ENCODE assay signal across 19 cellular contexts in genomic region chr2:24580561-24580960, GRCh38.
DNase-seq lines count a peak whose midpoint lies in the region; ATAC-seq and TF ChIP-seq lines count a peak whose summit lies in the region.
"Had no signal": no experiment of that assay in that cellular context is flagged by ENCODE, and none has a peak within 500 bp of the region (broad histone marks: within the 10 kb centered on the region; RNA-seq: fewer than 3 reads in every experiment).

No MANE protein-coding gene starts in this region.

- no peaks in the 10 kb centered on the region for H3K36me3 ChIP-seq in mesendoderm (ENCODE audit: control insufficient read depth, insufficient read depth, low read length)

- CTCF ChIA-PET in activated naive CD4-positive, alpha-beta T cell treated with anti-CD3 and anti-CD28 coated beads, Interleukin-2, amount 10 ng/mL, durations not matched to agents 7 days and 5 days (lab: Charles Lee): interaction anchor here (1.6 kb wide), 1 partner anchor 32 kb away, joined by 5 read pairs; no protein-coding TSS in a partner anchor

- no CpG with 5 or more reads among the region's 1 CpG for WGBS in mesendoderm (ENCODE audit: extremely low coverage, insufficient coverage, low lambda C conversion rate)

- ATAC-seq in stimulated activated naive B cell treated with anti-CD40 and anti-IgM and Interleukin-4, amounts not matched to agents 10 μg/mL and 1 μg/mL and 100 μg/mL, for 72 hours (replicated peaks): no peak
- ATAC-seq: GM23338, K562 had no signal

- no peak overlapping the region for H3K27ac ChIP-seq in mesendoderm (ENCODE audit: low read depth, low read length)
- H3K27ac ChIP-seq: BLaER1, HL-60, PC-9 had no signal

- no peak for DNase-seq in T-helper 2 cell treated with Interferon-gamma antibody and Interleukin-4, amounts not matched to agents 5 μg/mL and 100 μg/mL, for 36 hours (ENCODE audit: low spot score)
- DNase-seq in T-helper 2 cell (no peak), glutamatergic neuron (no peak), GDM1 (lab: John Stamatoyannopoulos, UW) (no peak), mesendoderm (no peak)
- no peak for DNase-seq in activated naive CD4-positive, alpha-beta T cell treated with anti-CD3 and anti-CD28 coated beads, Interleukin-2, amount 10 ng/mL, durations not matched to agents 7 days and 5 days
- no peak for DNase-seq in stimulated activated naive B cell treated with anti-CD40 and anti-IgM and Interleukin-4, amounts not matched to agents 10 μg/mL and 1 μg/mL and 100 μg/mL, for 72 hours
- DNase-seq: 8988T; CD8-positive, alpha-beta memory T cell; DND-41; GF-D8; NCI-H2227 treated with DMSO at 0.1 percent for 48 hours; NCI-H524 treated with DMSO at 0.1 percent for 48 hours; PC-9 had no signal

- no peak overlapping the region for H3K56ac ChIP-seq in mesendoderm (ENCODE audit: low read length)

- no peak overlapping the region for H2BK15ac ChIP-seq in mesendoderm (replicated peaks; ENCODE audit: low read depth)

- H3K4me2 ChIP-seq in mesendoderm (ENCODE audit: low read length): no peak overlapping the region
- H3K4me2 ChIP-seq: BLaER1, GM23338, PC-9 had no signal

- no peak overlapping the region for H2AK5ac ChIP-seq in mesendoderm (ENCODE audit: low read length)

- H3K36me3 Mint-ChIP-seq in T-helper 2 cell treated with Interferon-gamma antibody and Interleukin-4, amounts not matched to agents 5 μg/mL and 100 μg/mL, for 36 hours (ENCODE audit: low read depth): peaks cover 13% of the 10 kb centered on the region
- peaks cover 23% of the 10 kb centered on the region for H3K36me3 Mint-ChIP-seq in activated naive CD4-positive, alpha-beta T cell treated with anti-CD3 and anti-CD28 coated beads, Interleukin-2, amount 50 U/mL, for 24 hours
- H3K36me3 Mint-ChIP-seq in activated naive CD4-positive, alpha-beta T cell treated with anti-CD3 and anti-CD28 coated beads, Interleukin-2, amount 10 ng/mL, durations not matched to agents 7 days and 5 days: peaks cover 1% of the 10 kb centered on the region
- no peaks in the 10 kb centered on the region for H3K36me3 Mint-ChIP-seq in glutamatergic neuron (ENCODE audit: unreplicated experiment)
- peaks cover 20 to 27% of the 10 kb centered on the region in 2 donors for H3K36me3 Mint-ChIP-seq in stimulated activated naive B cell treated with anti-CD40 and anti-IgM and Interleukin-4, amounts not matched to agents 10 μg/mL and 1 μg/mL and 100 μg/mL, for 72 hours

- H3K23ac ChIP-seq in mesendoderm (ENCODE audit: low read length): no peak overlapping the region

- no peak overlapping the region for H2BK120ac ChIP-seq in mesendoderm (ENCODE audit: low read depth, low read length)

- H3K4me3 ChIP-seq in mesendoderm (ENCODE audit: low read length): no peak overlapping the region
- H3K4me3 ChIP-seq: BLaER1, GM23338, K562, PC-9 had no signal

- no peaks in the 10 kb centered on the region for H3K79me1 ChIP-seq in mesendoderm (ENCODE audit: low read length)

- H3K27me3 ChIP-seq in mesendoderm (ENCODE audit: insufficient read depth, low read length, poor library complexity): no peaks in the 10 kb centered on the region
- H3K27me3 ChIP-seq: BLaER1 had no signal

- no peak for TF ChIP-seq CTCF in glutamatergic neuron (IDR thresholded peaks at IDR 0.05; ENCODE audit: partially characterized antibody, unreplicated experiment)

- H4K5ac ChIP-seq in mesendoderm (ENCODE audit: low read length): no peak overlapping the region

- H3K79me2 ChIP-seq in mesendoderm (ENCODE audit: control insufficient read depth, insufficient read depth, low read length): no peaks in the 10 kb centered on the region

- H3K4me1 ChIP-seq in mesendoderm (ENCODE audit: control insufficient read depth, low read depth, low read length): peaks cover 7% of the 10 kb centered on the region
- H3K4me1 ChIP-seq: BLaER1 had no signal

- H3K4ac ChIP-seq in mesendoderm (ENCODE audit: low read depth, low read length): no peak overlapping the region

- H3K27me3 Mint-ChIP-seq in T-helper 2 cell treated with Interferon-gamma antibody and Interleukin-4, amounts not matched to agents 5 μg/mL and 100 μg/mL, for 36 hours (ENCODE audit: low read depth): no peaks in the 10 kb centered on the region
- H3K27me3 Mint-ChIP-seq in activated naive CD4-positive, alpha-beta T cell treated with anti-CD3 and anti-CD28 coated beads, Interleukin-2, amount 50 U/mL, for 24 hours: no peaks in the 10 kb centered on the region
- no peaks in the 10 kb centered on the region for H3K27me3 Mint-ChIP-seq in activated naive CD4-positive, alpha-beta T cell treated with anti-CD3 and anti-CD28 coated beads, Interleukin-2, amount 10 ng/mL, durations not matched to agents 7 days and 5 days
- peaks cover 5% of the 10 kb centered on the region for H3K27me3 Mint-ChIP-seq in glutamatergic neuron (ENCODE audit: unreplicated experiment)
- no peaks in the 10 kb centered on the region for H3K27me3 Mint-ChIP-seq in stimulated activated naive B cell treated with anti-CD40 and anti-IgM and Interleukin-4, amounts not matched to agents 10 μg/mL and 1 μg/mL and 100 μg/mL, for 72 hours
- H3K27me3 Mint-ChIP-seq: CD8-positive, alpha-beta memory T cell had no signal

- peaks cover 7% of the 10 kb centered on the region for H3K9me3 Mint-ChIP-seq in T-helper 2 cell treated with Interferon-gamma antibody and Interleukin-4, amounts not matched to agents 5 μg/mL and 100 μg/mL, for 36 hours
- H3K9me3 Mint-ChIP-seq in activated naive CD4-positive, alpha-beta T cell treated with anti-CD3 and anti-CD28 coated beads, Interleukin-2, amount 50 U/mL, for 24 hours: peaks cover 11% of the 10 kb centered on the region
- H3K9me3 Mint-ChIP-seq in activated naive CD4-positive, alpha-beta T cell treated with anti-CD3 and anti-CD28 coated beads, Interleukin-2, amount 10 ng/mL, durations not matched to agents 7 days and 5 days: no peaks in the 10 kb centered on the region
- H3K9me3 Mint-ChIP-seq in glutamatergic neuron (ENCODE audit: unreplicated experiment): peaks cover 2% of the 10 kb centered on the region
- H3K9me3 Mint-ChIP-seq in stimulated activated naive B cell treated with anti-CD40 and anti-IgM and Interleukin-4, amounts not matched to agents 10 μg/mL and 1 μg/mL and 100 μg/mL, for 72 hours: peaks cover 0 to 2% of the 10 kb centered on the region in 2 donors
- H3K9me3 Mint-ChIP-seq: CD8-positive, alpha-beta memory T cell; GM23338 had no signal

- H2BK5ac ChIP-seq in mesendoderm (ENCODE audit: low read length): no peak overlapping the region

- H3K9ac ChIP-seq in mesendoderm (ENCODE audit: low read length): no peak overlapping the region
- H3K9ac ChIP-seq: BLaER1 had no signal

- H3K4me3 Mint-ChIP-seq in T-helper 2 cell treated with Interferon-gamma antibody and Interleukin-4, amounts not matched to agents 5 μg/mL and 100 μg/mL, for 36 hours: no peak overlapping the region
- H3K4me3 Mint-ChIP-seq in activated naive CD4-positive, alpha-beta T cell treated with anti-CD3 and anti-CD28 coated beads, Interleukin-2, amount 50 U/mL, for 24 hours: peak overlapping the region; percentile 45
- no peak overlapping the region for H3K4me3 Mint-ChIP-seq in activated naive CD4-positive, alpha-beta T cell treated with anti-CD3 and anti-CD28 coated beads, Interleukin-2, amount 10 ng/mL, durations not matched to agents 7 days and 5 days
- H3K4me3 Mint-ChIP-seq in glutamatergic neuron (ENCODE audit: unreplicated experiment): no peak overlapping the region
- peak overlapping the region; percentile 65 to 68 for H3K4me3 Mint-ChIP-seq in stimulated activated naive B cell treated with anti-CD40 and anti-IgM and Interleukin-4, amounts not matched to agents 10 μg/mL and 1 μg/mL and 100 μg/mL, for 72 hours
- H3K4me3 Mint-ChIP-seq: CD8-positive, alpha-beta memory T cell; GM23338 had no signal

- H3K27ac Mint-ChIP-seq in T-helper 2 cell treated with Interferon-gamma antibody and Interleukin-4, amounts not matched to agents 5 μg/mL and 100 μg/mL, for 36 hours: peak overlapping the region; percentile 8
- H3K27ac Mint-ChIP-seq in activated naive CD4-positive, alpha-beta T cell treated with anti-CD3 and anti-CD28 coated beads, Interleukin-2, amount 50 U/mL, for 24 hours: peak overlapping the region; percentile 60
- H3K27ac Mint-ChIP-seq in activated naive CD4-positive, alpha-beta T cell treated with anti-CD3 and anti-CD28 coated beads, Interleukin-2, amount 10 ng/mL, durations not matched to agents 7 days and 5 days: no peak overlapping the region
- peak overlapping the region; percentile 1 for H3K27ac Mint-ChIP-seq in glutamatergic neuron (ENCODE audit: unreplicated experiment)
- H3K27ac Mint-ChIP-seq in stimulated activated naive B cell treated with anti-CD40 and anti-IgM and Interleukin-4, amounts not matched to agents 10 μg/mL and 1 μg/mL and 100 μg/mL, for 72 hours: peak overlapping the region; percentile 94
- H3K27ac Mint-ChIP-seq: GM23338 had no signal

- no peak overlapping the region for H3K18ac ChIP-seq in mesendoderm (ENCODE audit: low read length)

- no peak overlapping the region for H4K8ac ChIP-seq in mesendoderm (ENCODE audit: low read depth, low read length)

- H3K4me1 Mint-ChIP-seq in T-helper 2 cell treated with Interferon-gamma antibody and Interleukin-4, amounts not matched to agents 5 μg/mL and 100 μg/mL, for 36 hours (ENCODE audit: low read depth): peaks cover 38% of the 10 kb centered on the region
- H3K4me1 Mint-ChIP-seq in activated naive CD4-positive, alpha-beta T cell treated with anti-CD3 and anti-CD28 coated beads, Interleukin-2, amount 50 U/mL, for 24 hours: peaks cover 73% of the 10 kb centered on the region
- peaks cover 22% of the 10 kb centered on the region for H3K4me1 Mint-ChIP-seq in activated naive CD4-positive, alpha-beta T cell treated with anti-CD3 and anti-CD28 coated beads, Interleukin-2, amount 10 ng/mL, durations not matched to agents 7 days and 5 days
- H3K4me1 Mint-ChIP-seq in glutamatergic neuron (ENCODE audit: low read depth, unreplicated experiment): peaks cover 10% of the 10 kb centered on the region
- peaks cover 45 to 78% of the 10 kb centered on the region in 2 donors for H3K4me1 Mint-ChIP-seq in stimulated activated naive B cell treated with anti-CD40 and anti-IgM and Interleukin-4, amounts not matched to agents 10 μg/mL and 1 μg/mL and 100 μg/mL, for 72 hours

Comparison
In these comparisons a context has a peak if more than half of its experiments do, and no peak if none do; other contexts are left out.
1. H3K4me3 Mint-ChIP-seq: peak in activated naive CD4-positive, alpha-beta T cell treated with anti-CD3 and anti-CD28 coated beads, Interleukin-2, amount 50 U/mL, for 24 hours (single experiment) and stimulated activated naive B cell treated with anti-CD40 and anti-IgM and Interleukin-4, amounts not matched to agents 10 μg/mL and 1 μg/mL and 100 μg/mL, for 72 hours (2 of 2); none in T-helper 2 cell treated with Interferon-gamma antibody and Interleukin-4, amounts not matched to agents 5 μg/mL and 100 μg/mL, for 36 hours (single experiment), activated naive CD4-positive, alpha-beta T cell treated with anti-CD3 and anti-CD28 coated beads, Interleukin-2, amount 10 ng/mL, durations not matched to agents 7 days and 5 days (single experiment) and glutamatergic neuron (single experiment).